Comparison of ENCODE assay signal across 23 cellular contexts in the genomic region with DNA sequence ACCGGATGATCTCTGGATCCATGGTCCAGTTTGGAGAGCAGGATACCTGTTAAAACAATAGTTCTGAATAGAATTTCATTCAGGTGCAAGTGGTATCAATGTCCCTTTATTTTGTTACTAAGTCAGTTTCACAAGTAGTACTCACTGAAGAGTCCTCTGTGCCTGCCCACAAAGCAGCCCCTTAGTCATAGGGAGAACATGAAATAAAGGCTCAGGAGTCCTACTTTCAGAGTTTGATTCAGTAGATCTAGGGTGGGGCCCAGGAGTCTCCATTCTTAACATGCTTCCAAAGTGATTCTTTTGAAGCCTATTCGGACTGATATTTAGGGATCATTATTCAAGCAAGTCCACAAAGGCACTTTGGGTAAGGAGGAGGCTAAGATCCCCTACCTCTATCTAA.
"Had no signal": no experiment of that assay in that cellular context is flagged by ENCODE, and none has a peak within 500 bp of the region (broad histone marks: within the 10 kb centered on the region; RNA-seq: fewer than 3 reads in every experiment).

No MANE protein-coding gene starts in this region.

- H3K4me1 Mint-ChIP-seq: immature natural killer cell had no signal

- H3K4me3 ChIP-seq: gastroesophageal sphincter, lung, psoas muscle, right lobe of liver, spleen had no signal

- H3K9me3 ChIP-seq: gastroesophageal sphincter, neutrophil, psoas muscle, right lobe of liver, spleen had no signal

- H3K9me3 Mint-ChIP-seq: endodermal cell; immature natural killer cell; naive thymus-derived CD4-positive, alpha-beta T cell; stimulated activated naive B cell treated with anti-CD40 and anti-IgM and Interleukin-4, amounts not matched to agents 10 μg/mL and 1 μg/mL and 100 μg/mL, for 72 hours had no signal

- H3K27ac Mint-ChIP-seq: endodermal cell; immature natural killer cell; stimulated activated naive B cell treated with anti-CD40 and anti-IgM and Interleukin-4, amounts not matched to agents 10 μg/mL and 1 μg/mL and 100 μg/mL, for 72 hours had no signal

- H3K4me1 ChIP-seq: gastroesophageal sphincter, psoas muscle, right lobe of liver, spleen had no signal

- H3K27ac ChIP-seq: gastroesophageal sphincter, neutrophil, psoas muscle, right lobe of liver, spleen had no signal

- H3K4me3 Mint-ChIP-seq: endodermal cell; immature natural killer cell; naive thymus-derived CD4-positive, alpha-beta T cell; stimulated activated naive B cell treated with anti-CD40 and anti-IgM and Interleukin-4, amounts not matched to agents 10 μg/mL and 1 μg/mL and 100 μg/mL, for 72 hours had no signal

- ATAC-seq: esophagus mucosa; gastroesophageal sphincter; left cardiac atrium; left ventricle myocardium superior; naive thymus-derived CD4-positive, alpha-beta T cell; psoas muscle; right lobe of liver; stimulated activated naive B cell treated with anti-CD40 and anti-IgM and Interleukin-4, amounts not matched to agents 10 μg/mL and 1 μg/mL and 100 μg/mL, for 72 hours had no signal

- DNase-seq: cerebellar nuclear complex; effector CD4-positive, alpha-beta T cell; endodermal cell; glutamatergic neuron; immature natural killer cell; kidney; left cardiac atrium; left ventricle myocardium superior; mesendoderm; naive thymus-derived CD4-positive, alpha-beta T cell; psoas muscle; retina; right lobe of liver; spleen; stimulated activated CD4-positive, alpha-beta T cell treated with anti-CD3 and anti-CD28 coated beads, Interleukin-15, amount 100 ng/mL, for 24 hours; stimulated activated CD4-positive, alpha-beta T cell treated with anti-CD3 and anti-CD28 coated beads, Interleukin-1b, Interleukin-23, amount 100 ng/mL, for 48 hours; stimulated activated CD4-positive, alpha-beta T cell treated with anti-CD3 and anti-CD28 coated beads, Interleukin-4, amount 100 ng/mL, for 24 hours; stimulated activated naive B cell treated with anti-CD40 and anti-IgM and Interleukin-4, amounts not matched to agents 10 μg/mL and 1 μg/mL and 100 μg/mL, for 72 hours; trophoblast cell had no signal

- H3K27me3 ChIP-seq: gastroesophageal sphincter, neutrophil, right lobe of liver, spleen had no signal
